In the genomic region with DNA sequence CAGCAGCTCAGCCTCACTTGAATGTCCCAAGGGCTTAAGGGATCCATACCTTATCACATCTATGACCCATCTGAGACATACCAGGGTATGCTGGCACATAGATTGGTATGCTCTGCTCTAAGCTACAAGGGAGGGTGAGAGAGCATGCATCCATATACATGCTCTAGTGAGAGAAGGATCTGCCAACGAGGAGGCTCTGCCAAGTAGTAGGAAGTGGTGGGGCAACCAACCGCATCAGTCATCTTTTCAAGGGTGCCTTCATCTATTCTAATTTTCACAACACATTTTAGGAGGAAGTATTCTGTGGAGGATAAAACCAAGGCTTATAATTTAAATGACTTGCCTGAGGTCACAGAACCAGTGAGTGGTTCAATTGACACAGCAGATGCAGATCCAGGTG, we compare ENCODE assay signal across 24 cellular contexts. TPM values are rescaled to one million over a fixed set of nuclear protein-coding genes. Genes with fewer than 3 reads are reported as not detected.
A peak's percentile ranks its signal among the peaks of the same experiment; 100 is the strongest.
DNase-seq lines count a peak whose midpoint lies in the region; ATAC-seq and TF ChIP-seq lines count a peak whose summit lies in the region.
"Had no signal": no experiment of that assay in that cellular context is flagged by ENCODE, and none has a peak within 500 bp of the region (broad histone marks: within the 10 kb centered on the region; RNA-seq: fewer than 3 reads in every experiment).

No MANE protein-coding gene starts in this region.

- H3K36me3 ChIP-seq in Karpas-422 (ENCODE audit: insufficient read depth, low read length) (no peaks in the 10 kb centered on the region), OCI-LY7 (ENCODE audit: insufficient read depth, low read length) (no peaks in the 10 kb centered on the region)
- no peaks in the 10 kb centered on the region for H3K36me3 ChIP-seq in naive thymus-derived CD4-positive, alpha-beta T cell (ENCODE audit: control insufficient read depth in 2 of 3, insufficient read depth in 3 of 3, low read length in 3 of 3)
- H3K36me3 ChIP-seq: heart left ventricle, right lobe of liver had no signal

- H3K36me3 Mint-ChIP-seq in CD14-positive monocyte (no peaks in the 10 kb centered on the region), natural killer cell (no peaks in the 10 kb centered on the region)
- H3K36me3 Mint-ChIP-seq in naive thymus-derived CD4-positive, alpha-beta T cell, result no peaks in the 10 kb centered on the region
- H3K36me3 Mint-ChIP-seq: CD4-positive, alpha-beta memory T cell had no signal

- H3K79me2 ChIP-seq in Karpas-422 (ENCODE audit: low read length) (no peaks in the 10 kb centered on the region), OCI-LY7 (ENCODE audit: insufficient read depth, low read depth, low read length) (no peaks in the 10 kb centered on the region)

- H3K27me3 Mint-ChIP-seq in CD14-positive monocyte (ENCODE audit: low read depth in 3 of 3) (peaks cover 0 to 3% (median 1%) of the 10 kb centered on the region in 3 donors), natural killer cell (ENCODE audit: low read depth in 2 of 2) (peaks cover 0 to 4% of the 10 kb centered on the region in 2 donors)
- peaks cover 0 to 5% (median 0%) of the 10 kb centered on the region in 5 donors for H3K27me3 Mint-ChIP-seq in naive thymus-derived CD4-positive, alpha-beta T cell
- H3K27me3 Mint-ChIP-seq: activated naive CD8-positive, alpha-beta T cell; activated T-cell treated with anti-CD3 and anti-CD28 coated beads, Interleukin-2, amount 50 U/mL, for 24 hours had no signal

- DNase-seq in CD14-positive monocyte (ENCODE audit: low spot score) (peak; percentile 50), Karpas-422 (peak; percentile 45), OCI-LY7 (ENCODE audit: low spot score) (peak; percentile 30), medulla oblongata (ENCODE audit: extremely low spot score) (no peak), left cardiac atrium (no peak), NCI-H82 treated with DMSO at 0.1 percent for 48 hours (lab: John Stamatoyannopoulos, UW; ENCODE audit: unreplicated experiment) (no peak), natural killer cell (no peak)
- no peak for DNase-seq in naive thymus-derived CD4-positive, alpha-beta T cell
- DNase-seq: activated CD4-positive, alpha-beta memory T cell treated with anti-CD3 and anti-CD28 coated beads, Interleukin-2, amount 10 ng/mL, durations not matched to agents 7 days and 5 days; activated CD4-positive, CD25-positive, alpha-beta regulatory T cell; activated T-cell treated with anti-CD3 and anti-CD28 coated beads, Interleukin-2, amount 50 U/mL, for 24 hours; CD4-positive, alpha-beta memory T cell; heart left ventricle; NCI-H1105; NCI-H2029 treated with DMSO at 0.1 percent for 48 hours; NCI-H82; posterior cingulate gyrus; right lobe of liver; stimulated activated CD4-positive, alpha-beta T cell treated with anti-CD3 and anti-CD28 coated beads, Interleukin-15, amount 100 ng/mL, for 24 hours; T-helper 9 cell had no signal

- no peak overlapping the region for H3K9ac ChIP-seq in Karpas-422 (ENCODE audit: low read length)
- H3K9ac ChIP-seq: KMS-11 had no signal

- H3K4me3 ChIP-seq in Karpas-422 (ENCODE audit: low read length) (no peak overlapping the region), OCI-LY7 (ENCODE audit: low read depth, low read length, poor library complexity, severe bottlenecking) (no peak overlapping the region)
- no peak overlapping the region for H3K4me3 ChIP-seq in naive thymus-derived CD4-positive, alpha-beta T cell (ENCODE audit: low read length)
- H3K4me3 ChIP-seq: heart left ventricle, right lobe of liver had no signal

- H3K4me1 ChIP-seq in Karpas-422 (ENCODE audit: low read length) (peaks cover 24% of the 10 kb centered on the region), OCI-LY7 (ENCODE audit: insufficient read depth, low read length, poor library complexity, severe bottlenecking) (peaks cover 35% of the 10 kb centered on the region)
- peaks cover 0 to 7% of the 10 kb centered on the region in 2 donors for H3K4me1 ChIP-seq in naive thymus-derived CD4-positive, alpha-beta T cell (ENCODE audit: control insufficient read depth in 2 of 2, insufficient read depth in 2 of 2, low read length in 2 of 2)
- H3K4me1 ChIP-seq: right lobe of liver had no signal

- H3K4me2 ChIP-seq in Karpas-422 (ENCODE audit: low read depth, low read length, poor library complexity, severe bottlenecking) (peak overlapping the region; percentile 38), OCI-LY7 (ENCODE audit: low read length) (0 out of 2 replicates have a peak overlapping the region, but pooled peaks have one; percentile 3)
- H3K4me2 ChIP-seq: KMS-11 had no signal

- H3K27ac ChIP-seq in Karpas-422 (ENCODE audit: low read length) (0 out of 2 replicates have a peak overlapping the region, but pooled peaks have one; percentile 2), OCI-LY7 (ENCODE audit: low read depth, low read length, poor library complexity, severe bottlenecking) (peak overlapping the region; percentile 2)
- no peak overlapping the region for H3K27ac ChIP-seq in naive thymus-derived CD4-positive, alpha-beta T cell (ENCODE audit: low read depth, low read length)
- H3K27ac ChIP-seq: heart left ventricle, KMS-11, right lobe of liver, RWPE1 had no signal

- intact Hi-C loops in CD14-positive monocyte (cut with micrococcal nuclease) (loop anchor here (10.0 kb wide), 3 partner anchors 78 to 758 kb away; a partner anchor contains a TSS), OCI-LY7 (cut with micrococcal nuclease; ENCODE audit: unreplicated experiment) (no loop called here), left cardiac atrium (cut with DNase I) (no loop called here), natural killer cell (cut with micrococcal nuclease) (no loop called here)
- intact Hi-C loops in naive thymus-derived CD4-positive, alpha-beta T cell (cut with micrococcal nuclease), result loop anchor here (10.0 kb wide), 4 partner anchors 492 to 1452 kb away; a partner anchor contains a TSS

- no peaks in the 10 kb centered on the region for H3K9me2 ChIP-seq in Karpas-422 (replicated peaks; ENCODE audit: insufficient read depth, low read length)
- H3K9me2 ChIP-seq in OCI-LY7 (ENCODE audit: insufficient read depth, low read length), result no peaks in the 10 kb centered on the region

- peaks cover 0 to 1% (median 0%) of the 10 kb centered on the region in 7 donors for H3K9me3 Mint-ChIP-seq in CD14-positive monocyte
- no peaks in the 10 kb centered on the region for H3K9me3 Mint-ChIP-seq in naive thymus-derived CD4-positive, alpha-beta T cell
- no peaks in the 10 kb centered on the region for H3K9me3 Mint-ChIP-seq in natural killer cell
- H3K9me3 Mint-ChIP-seq: activated CD4-positive, alpha-beta memory T cell treated with anti-CD3 and anti-CD28 coated beads, Interleukin-2, amount 10 ng/mL, durations not matched to agents 7 days and 5 days; activated T-cell treated with anti-CD3 and anti-CD28 coated beads, Interleukin-2, amount 50 U/mL, for 24 hours; CD4-positive, alpha-beta memory T cell had no signal

- H3K27me3 ChIP-seq in Karpas-422 (ENCODE audit: low read length), result no peaks in the 10 kb centered on the region
- no peaks in the 10 kb centered on the region for H3K27me3 ChIP-seq in naive thymus-derived CD4-positive, alpha-beta T cell (ENCODE audit: control insufficient read depth in 2 of 2, insufficient read depth in 2 of 2, low read length in 2 of 2)
- H3K27me3 ChIP-seq: heart left ventricle, right lobe of liver had no signal

- H3K27ac Mint-ChIP-seq in CD14-positive monocyte (peak overlapping the region in 3 of 7 donors; percentile 26 to 57 (median 37)), natural killer cell (no peak overlapping the region)
- no peak overlapping the region for H3K27ac Mint-ChIP-seq in naive thymus-derived CD4-positive, alpha-beta T cell
- H3K27ac Mint-ChIP-seq: activated CD4-positive, alpha-beta memory T cell treated with anti-CD3 and anti-CD28 coated beads, Interleukin-2, amount 10 ng/mL, durations not matched to agents 7 days and 5 days; activated naive CD8-positive, alpha-beta T cell; activated T-cell treated with anti-CD3 and anti-CD28 coated beads, Interleukin-2, amount 50 U/mL, for 24 hours had no signal

- TF ChIP-seq CTCF in CD14-positive monocyte (IDR thresholded peaks at IDR 0.05) (no peak), OCI-LY7 (conservative IDR thresholded peaks at IDR 0.05; ENCODE audit: low read length) (no peak), natural killer cell (IDR thresholded peaks at IDR 0.05) (no peak)

- CTCF ChIA-PET in OCI-LY7 (lab: Charles Lee; ENCODE audit: unreplicated experiment), result no interaction called here
- CTCF ChIA-PET in naive thymus-derived CD4-positive, alpha-beta T cell (lab: Charles Lee), result no interaction called here

- BruUV-seq in OCI-LY7 (replicated peaks; lab: Mats Ljungman, UMichigan), result no TSS peak

- H2AFZ ChIP-seq in Karpas-422 (ENCODE audit: low read length) (peak overlapping the region; percentile 40; the same call in 1 of the 2 replicates), OCI-LY7 (ENCODE audit: low read length) (peak overlapping the region; percentile 37; the same call in 1 of the 2 replicates)

- H3K4me1 Mint-ChIP-seq in CD14-positive monocyte, result peaks cover 23% of the 10 kb centered on the region
- peaks cover 0 to 14% (median 8%) of the 10 kb centered on the region in 7 donors for H3K4me1 Mint-ChIP-seq in naive thymus-derived CD4-positive, alpha-beta T cell
- peaks cover 3 to 7% of the 10 kb centered on the region in 2 donors for H3K4me1 Mint-ChIP-seq in natural killer cell

- H3K9me3 ChIP-seq in Karpas-422 (ENCODE audit: low read length) (no peaks in the 10 kb centered on the region), OCI-LY7 (ENCODE audit: low read length) (no peaks in the 10 kb centered on the region)
- H3K9me3 ChIP-seq in naive thymus-derived CD4-positive, alpha-beta T cell (ENCODE audit: control insufficient read depth in 2 of 3, low read length in 3 of 3), result no peaks in the 10 kb centered on the region
- H3K9me3 ChIP-seq: heart left ventricle, right lobe of liver had no signal

- no peak overlapping the region for H3K4me3 Mint-ChIP-seq in CD14-positive monocyte
- no peak overlapping the region for H3K4me3 Mint-ChIP-seq in naive thymus-derived CD4-positive, alpha-beta T cell
- H3K4me3 Mint-ChIP-seq in natural killer cell, result no peak overlapping the region
- H3K4me3 Mint-ChIP-seq: activated CD4-positive, alpha-beta memory T cell treated with anti-CD3 and anti-CD28 coated beads, Interleukin-2, amount 10 ng/mL, durations not matched to agents 7 days and 5 days; activated naive CD8-positive, alpha-beta T cell; activated T-cell treated with anti-CD3 and anti-CD28 coated beads, Interleukin-2, amount 50 U/mL, for 24 hours; CD4-positive, alpha-beta memory T cell had no signal

- ATAC-seq in naive thymus-derived CD4-positive, alpha-beta T cell, result peak; percentile 70
- ATAC-seq in left cardiac atrium (no peak), natural killer cell (no peak)
- ATAC-seq: heart left ventricle, right lobe of liver, SK-N-SH treated with all-trans-retinoic acid at 6 μM for 48 hours had no signal

- H4K20me1 ChIP-seq in Karpas-422 (ENCODE audit: insufficient read depth, low read depth, low read length), result no peaks in the 10 kb centered on the region
- no peaks in the 10 kb centered on the region for H4K20me1 ChIP-seq in OCI-LY7 (ENCODE audit: insufficient read depth, low read length)

- POLR2A ChIA-PET in OCI-LY7 (lab: Charles Lee), result interaction anchor here (0.7 to 1.0 kb wide), 2 partner anchors 14 to 77 kb away, joined by 3 read pairs; a partner anchor contains a TSS
- POLR2A ChIA-PET in naive thymus-derived CD4-positive, alpha-beta T cell (lab: Charles Lee), result interaction anchor here (0.7 kb wide), 1 partner anchor 77 kb away, joined by 3 read pairs; no protein-coding TSS in a partner anchor

RNA-seq across cellular contexts. Expression of a gene that starts 6.6 kb away (rescaled TPM):
- polyA plus RNA-seq in CD14-positive monocyte, result 10 to 100 TPM; 18.4 to 21.5 TPM
- 64.1 and 65.1 TPM in 2 replicates for total RNA-seq in Karpas-422 (2014; rRNA removed; shearing (Covaris generic); ENCODE audit: low replicate concordance)
- 25.4 and 28.8 TPM in 2 replicates for total RNA-seq in OCI-LY7 (2014; rRNA removed; shearing (Covaris generic))
- total RNA-seq in OCI-LY7 (2022) (75.1 and 81.0 TPM in 2 replicates), left cardiac atrium (10 to 100 TPM; 73.2 to 76.0 TPM), natural killer cell (100 to 1,000 TPM; 118 to 126 (median 119) TPM)
- 10 to 100 TPM; 42.0 to 71.4 (median 47.3) TPM for total RNA-seq in naive thymus-derived CD4-positive, alpha-beta T cell
- 10 to 100 TPM; 15.7 to 20.8 TPM for polyA plus RNA-seq in naive thymus-derived CD4-positive, alpha-beta T cell

Comparison
In these comparisons a context has a peak if more than half of its experiments do, and no peak if none do; other contexts are left out.
1. DNase-seq: peak in CD14-positive monocyte (single experiment), Karpas-422 (single experiment) and OCI-LY7 (single experiment); none in naive thymus-derived CD4-positive, alpha-beta T cell (0 of 9), medulla oblongata (single experiment), left cardiac atrium (single experiment), NCI-H82 treated with DMSO at 0.1 percent for 48 hours (single experiment) and natural killer cell (single experiment).
2. intact Hi-C loops: an anchor here in CD14-positive monocyte (10.0 kb wide) and naive thymus-derived CD4-positive, alpha-beta T cell (10.0 kb wide); none called in OCI-LY7, left cardiac atrium and natural killer cell.